1 cellular context compared by ENCODE assay signal in the genomic region with DNA sequence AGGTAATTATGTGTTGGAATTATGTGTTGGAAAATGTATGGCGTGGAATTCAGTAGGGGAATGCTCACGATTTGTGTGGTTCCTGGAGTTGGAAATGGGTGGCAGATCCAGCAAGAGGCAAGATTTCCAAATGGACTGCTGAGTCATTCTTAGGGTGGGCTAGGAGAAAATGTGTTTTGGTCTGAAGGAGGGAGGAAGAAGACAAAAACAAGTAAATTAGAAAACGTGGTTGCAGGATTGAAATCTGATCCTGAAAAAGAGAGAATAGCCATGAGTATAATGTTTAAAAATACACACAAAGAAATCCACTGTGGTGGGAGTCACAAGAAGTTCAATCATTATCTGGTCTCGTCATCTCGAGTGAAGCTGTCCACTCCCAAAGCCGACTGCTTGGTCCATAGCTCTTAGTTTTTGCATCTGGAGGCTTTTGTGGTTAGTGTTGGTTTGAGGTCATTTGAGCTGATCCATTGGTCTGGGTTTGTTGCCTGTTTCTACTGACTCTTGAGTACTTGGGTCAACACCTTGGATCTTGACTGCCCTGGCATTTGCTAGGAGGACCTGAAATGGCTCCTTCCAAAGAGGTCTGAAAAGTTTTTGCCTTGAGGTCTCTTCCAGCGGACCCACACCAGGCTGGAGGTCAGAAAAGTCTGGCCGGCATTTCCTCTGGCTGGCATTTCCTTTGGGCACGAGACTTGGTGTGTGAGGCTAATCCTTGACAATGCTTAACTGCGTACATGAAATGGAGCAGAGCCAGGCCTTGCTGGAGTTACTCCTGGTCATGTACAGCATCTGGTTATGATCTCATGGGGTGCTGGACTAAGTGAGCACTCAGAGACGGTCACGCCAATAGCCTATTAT.
TF ChIP-seq lines count a peak whose summit lies in the region.

No MANE protein-coding gene starts in this region.

TF ChIP-seq in H1, 55 proteins besides CTCF, POLR2A, EP300 and RAD21:
- TF ChIP-seq EGR1 (IDR thresholded peaks at IDR 0.05; ENCODE audit: borderline replicate concordance, low read depth, low read length): no peak
- no peak for TF ChIP-seq POU5F1 (IDR thresholded peaks at IDR 0.05; ENCODE audit: low read depth, low read length)
- no peak for TF ChIP-seq CHD1 (IDR thresholded peaks at IDR 0.05; ENCODE audit: low read depth, low read length)
- no peak for TF ChIP-seq POLR2AphosphoS5 (IDR thresholded peaks at IDR 0.05; ENCODE audit: low read depth, low read length)
TF ChIP-seq in H1: peak in this region for 0.
